Comparison of ENCODE assay signal across 19 cellular contexts in genomic region chr12:55823419-55823818, GRCh38. TPM values are rescaled to one million over a fixed set of nuclear protein-coding genes. Genes with fewer than 3 reads are reported as not detected.
DNase-seq lines count a peak whose midpoint lies in the region; ATAC-seq and TF ChIP-seq lines count a peak whose summit lies in the region.
"Had no signal": no experiment of that assay in that cellular context is flagged by ENCODE, and none has a peak within 500 bp of the region (broad histone marks: within the 10 kb centered on the region; RNA-seq: fewer than 3 reads in every experiment).

No MANE protein-coding gene starts in this region.

- no peak overlapping the region for H3K4me3 Mint-ChIP-seq in T-helper 1 cell treated with Interleukin-12 subunit alpha and Interleukin-12 subunit beta and Interleukin-4 antibody, amounts not matched to agents 30 μg/mL and 1 μg/mL, for 36 hours
- H3K4me3 Mint-ChIP-seq in brain = peak overlapping the region in 1 of 5 experiments; percentile 57
- no peak overlapping the region for H3K4me3 Mint-ChIP-seq in natural killer cell treated with Interleukin-12 subunit alpha and Interleukin-12 subunit beta and Interleukin-15 and Interleukin-18, amount 100 ng/mL, for 72 hours

- TF ChIP-seq CTCF in Loucy (conservative IDR thresholded peaks at IDR 0.05; ENCODE audit: low read length) (no peak), brain (conservative IDR thresholded peaks at IDR 0.05) (no peak)

- H3K79me2 ChIP-seq in Loucy (ENCODE audit: insufficient read depth, low read length) = peaks cover 67% of the 10 kb centered on the region

- H3K36me3 Mint-ChIP-seq in T-helper 1 cell treated with Interleukin-12 subunit alpha and Interleukin-12 subunit beta and Interleukin-4 antibody, amounts not matched to agents 30 μg/mL and 1 μg/mL, for 36 hours (ENCODE audit: low read depth) = peaks cover 50% of the 10 kb centered on the region
- H3K36me3 Mint-ChIP-seq in brain = peaks cover 53% of the 10 kb centered on the region
- H3K36me3 Mint-ChIP-seq in natural killer cell treated with Interleukin-12 subunit alpha and Interleukin-12 subunit beta and Interleukin-15 and Interleukin-18, amount 100 ng/mL, for 72 hours = peaks cover 12% of the 10 kb centered on the region

- H3K9ac ChIP-seq in Loucy (ENCODE audit: low read depth, low read length, poor library complexity, severe bottlenecking) = peak overlapping the region; percentile 75
- H3K9ac ChIP-seq: KMS-11 had no signal

- H4K20me1 ChIP-seq in Loucy (ENCODE audit: insufficient read depth, low read length, poor library complexity, severe bottlenecking) = peaks cover 20% of the 10 kb centered on the region

- H3K27me3 Mint-ChIP-seq in T-helper 1 cell treated with Interleukin-12 subunit alpha and Interleukin-12 subunit beta and Interleukin-4 antibody, amounts not matched to agents 30 μg/mL and 1 μg/mL, for 36 hours (ENCODE audit: low read depth) = no peaks in the 10 kb centered on the region
- peaks cover 2% of the 10 kb centered on the region for H3K27me3 Mint-ChIP-seq in brain
- H3K27me3 Mint-ChIP-seq in natural killer cell treated with Interleukin-12 subunit alpha and Interleukin-12 subunit beta and Interleukin-15 and Interleukin-18, amount 100 ng/mL, for 72 hours = no peaks in the 10 kb centered on the region
- H3K27me3 Mint-ChIP-seq: CD8-positive, alpha-beta memory T cell had no signal

- peaks cover 38% of the 10 kb centered on the region; the same call in 1 of the 2 replicates for H3K36me3 ChIP-seq in Loucy (ENCODE audit: insufficient read depth, low read length)

- no peak for ATAC-seq in natural killer cell treated with Interleukin-12 subunit alpha and Interleukin-12 subunit beta and Interleukin-15 and Interleukin-18, amount 100 ng/mL, for 72 hours
- ATAC-seq in GM18909 (IDR thresholded peaks at IDR 0.05; ENCODE audit: poor library complexity, unreplicated experiment) (no peak), GM21423 (IDR thresholded peaks at IDR 0.05; ENCODE audit: unreplicated experiment) (no peak)
- ATAC-seq: esophagus mucosa had no signal

- H2AFZ ChIP-seq in Loucy (ENCODE audit: low read length) = no peak overlapping the region

- H3K4me1 Mint-ChIP-seq in T-helper 1 cell treated with Interleukin-12 subunit alpha and Interleukin-12 subunit beta and Interleukin-4 antibody, amounts not matched to agents 30 μg/mL and 1 μg/mL, for 36 hours (ENCODE audit: low read depth) = peaks cover 47% of the 10 kb centered on the region
- peaks cover 55% of the 10 kb centered on the region for H3K4me1 Mint-ChIP-seq in brain
- H3K4me1 Mint-ChIP-seq in natural killer cell treated with Interleukin-12 subunit alpha and Interleukin-12 subunit beta and Interleukin-15 and Interleukin-18, amount 100 ng/mL, for 72 hours (ENCODE audit: low read depth in 2 of 2) = peaks cover 43% of the 10 kb centered on the region in 2 donors

- no peaks in the 10 kb centered on the region for H3K9me2 ChIP-seq in Loucy (replicated peaks; ENCODE audit: low read depth, low read length)

- peak overlapping the region; percentile 32 for H3K27ac Mint-ChIP-seq in T-helper 1 cell treated with Interleukin-12 subunit alpha and Interleukin-12 subunit beta and Interleukin-4 antibody, amounts not matched to agents 30 μg/mL and 1 μg/mL, for 36 hours
- peak overlapping the region; percentile 4 to 86 (median 60) for H3K27ac Mint-ChIP-seq in brain
- peak overlapping the region; percentile 63 to 67 for H3K27ac Mint-ChIP-seq in natural killer cell treated with Interleukin-12 subunit alpha and Interleukin-12 subunit beta and Interleukin-15 and Interleukin-18, amount 100 ng/mL, for 72 hours

- peaks cover 35% of the 10 kb centered on the region for H3K4me1 ChIP-seq in Loucy (ENCODE audit: insufficient read depth, low read length, poor library complexity, severe bottlenecking)

- no peaks in the 10 kb centered on the region; the same call in 1 of the 2 replicates for H3F3A ChIP-seq in Loucy (ENCODE audit: low read depth)

- no peak overlapping the region for H3K4me3 ChIP-seq in Loucy (ENCODE audit: low read length, poor library complexity, severe bottlenecking)
- H3K4me3 ChIP-seq: adrenal gland, stomach had no signal

- H3K9me3 Mint-ChIP-seq in T-helper 1 cell treated with Interleukin-12 subunit alpha and Interleukin-12 subunit beta and Interleukin-4 antibody, amounts not matched to agents 30 μg/mL and 1 μg/mL, for 36 hours = no peaks in the 10 kb centered on the region
- no peaks in the 10 kb centered on the region for H3K9me3 Mint-ChIP-seq in brain
- H3K9me3 Mint-ChIP-seq in natural killer cell treated with Interleukin-12 subunit alpha and Interleukin-12 subunit beta and Interleukin-15 and Interleukin-18, amount 100 ng/mL, for 72 hours = no peaks in the 10 kb centered on the region
- H3K9me3 Mint-ChIP-seq: CD8-positive, alpha-beta memory T cell had no signal

- no peak for DNase-seq in T-helper 1 cell
- no peak for DNase-seq in natural killer cell treated with Interleukin-12 subunit alpha and Interleukin-12 subunit beta and Interleukin-15 and Interleukin-18, amount 100 ng/mL, for 72 hours (ENCODE audit: low spot score)
- DNase-seq in NK-92 treated with Interleukin-12 subunit alpha and Interleukin-12 subunit beta, amount 100 ng/mL, for 24 hours (lab: John Stamatoyannopoulos, UW) = no peak
- DNase-seq: activated CD4-positive, alpha-beta T cell treated with anti-CD3 and anti-CD28 coated beads for 4 hours; CD8-positive, alpha-beta memory T cell; GF-D8; NCI-H1436; NCI-H345; OCI-M1; stomach had no signal

- H3K9me3 ChIP-seq in Loucy (ENCODE audit: insufficient read depth, low read depth, low read length) = no peaks in the 10 kb centered on the region
- H3K9me3 ChIP-seq: adrenal gland, stomach had no signal

- H3K27me3 ChIP-seq in Loucy (ENCODE audit: insufficient read depth, low read length, poor library complexity, severe bottlenecking) = no peaks in the 10 kb centered on the region
- H3K27me3 ChIP-seq: adrenal gland, stomach had no signal

- peak overlapping the region; percentile 99 for H3K4me2 ChIP-seq in Loucy (ENCODE audit: low read depth, low read length, poor library complexity, severe bottlenecking)
- H3K4me2 ChIP-seq: KMS-11 had no signal

RNA-seq across cellular contexts. Expression of gene ORMDL2, which starts 5.6 kb away (rescaled TPM):
- 40.8 TPM for polyA plus RNA-seq in brain (ENCODE audit: insufficient read depth, low read depth, low replicate concordance)
- total RNA-seq in natural killer cell treated with Interleukin-12 subunit alpha and Interleukin-12 subunit beta and Interleukin-15 and Interleukin-18, amount 100 ng/mL, for 72 hours = 10 to 100 TPM; 36.9 to 56.7 TPM

RNA-seq across cellular contexts. Expression of gene SARNP, which starts 5.9 kb away (rescaled TPM):
- 59.8 TPM for polyA plus RNA-seq in brain (ENCODE audit: insufficient read depth, low read depth, low replicate concordance)
- 10 to 100 TPM; 68.0 to 74.9 TPM for total RNA-seq in natural killer cell treated with Interleukin-12 subunit alpha and Interleukin-12 subunit beta and Interleukin-15 and Interleukin-18, amount 100 ng/mL, for 72 hours

RNA-seq across cellular contexts. Expression of gene DNAJC14, which starts 6.0 kb away (rescaled TPM):
- polyA plus RNA-seq in brain (ENCODE audit: insufficient read depth, low read depth, low replicate concordance) = 34.2 TPM
- total RNA-seq in natural killer cell treated with Interleukin-12 subunit alpha and Interleukin-12 subunit beta and Interleukin-15 and Interleukin-18, amount 100 ng/mL, for 72 hours = 10 to 100 TPM; 38.8 to 40.0 TPM

RNA-seq across cellular contexts. Expression of gene MMP19, which starts 19.3 kb away (rescaled TPM):
- 0.15 TPM for polyA plus RNA-seq in brain (ENCODE audit: insufficient read depth, low read depth, low replicate concordance)
- total RNA-seq in natural killer cell treated with Interleukin-12 subunit alpha and Interleukin-12 subunit beta and Interleukin-15 and Interleukin-18, amount 100 ng/mL, for 72 hours = under 1 TPM in 1 of 2 donors, not detected in 1; 0.24 TPM
- total RNA-seq: T-helper 1 cell treated with Interleukin-12 subunit alpha and Interleukin-12 subunit beta and Interleukin-4 antibody, amounts not matched to agents 30 ng/mL and 1 ng/mL, for 36 hours had no signal
- polyA plus RNA-seq: CD8-positive, alpha-beta memory T cell had no signal
